20 cellular contexts compared by ENCODE assay signal in the genomic region with DNA sequence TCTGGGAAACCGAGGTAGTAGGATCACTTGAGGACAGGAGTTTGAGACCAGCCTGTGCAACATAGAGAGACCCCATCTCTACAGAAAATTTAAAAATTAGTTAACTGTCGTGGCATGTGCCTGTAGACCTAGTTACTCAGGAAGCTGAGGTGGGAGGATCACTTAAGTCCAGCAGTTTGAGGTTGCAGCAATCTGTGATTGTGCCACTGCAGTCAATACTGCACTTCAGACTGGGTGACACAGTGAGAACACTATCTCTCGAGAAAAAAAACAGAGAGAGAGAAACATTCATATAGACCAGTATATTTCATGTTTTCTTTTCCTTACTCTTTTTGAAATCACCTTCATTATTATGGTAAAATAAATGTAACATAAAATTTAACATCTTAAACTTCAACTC.
DNase-seq lines count a peak whose midpoint lies in the region; ATAC-seq, FAIRE-seq and TF ChIP-seq lines count a peak whose summit lies in the region.
"Had no signal": no experiment of that assay in that cellular context is flagged by ENCODE, and none has a peak within 500 bp of the region (broad histone marks: within the 10 kb centered on the region; RNA-seq: fewer than 3 reads in every experiment).

No MANE protein-coding gene starts in this region.

- H3K9me3 ChIP-seq in HepG2 (ENCODE audit: low read length) (no peaks in the 10 kb centered on the region; the same call in 1 of the 2 replicates), right lobe of liver (no peaks in the 10 kb centered on the region)

- peak; percentile 76 for FAIRE-seq in HepG2 (lab: Jason Lieb, UNC)
- FAIRE-seq: A549, G401.6, GM12891 had no signal

- H3K79me2 ChIP-seq in HepG2 (ENCODE audit: insufficient read depth, low read length), result no peaks in the 10 kb centered on the region

- H3K9ac ChIP-seq in HepG2 (ENCODE audit: insufficient read depth, low read depth, low read length), result no peak overlapping the region
- H3K9ac ChIP-seq: BLaER1 treated with 17β-estradiol and CSF1 and Interleukin-3, amounts not matched to agents 10 nM and 100 nM had no signal

- H3K4me3 ChIP-seq in HepG2 (replicated peaks in 1 of 3; ENCODE audit: insufficient read depth in 1 of 3, low read depth in 2 of 3, low read length in 3 of 3) (no peak overlapping the region), right lobe of liver (no peak overlapping the region)
- H3K4me3 ChIP-seq: A549; BLaER1 treated with 17β-estradiol and CSF1 and Interleukin-3, amounts not matched to agents 10 nM and 100 nM had no signal

- WGBS in HepG2 (ENCODE audit: low lambda C conversion rate), result 60% methylated on average over 3 of the region's 3 CpGs
- 41% methylated on average over 3 of the region's 3 CpGs for WGBS in right lobe of liver (ENCODE audit: insufficient coverage, low coverage, low lambda C conversion rate, missing lambda C conversion rate)

- ATAC-seq in HepG2 (peak; percentile 95), right lobe of liver (peak in 3 of 4 donors; percentile 44 to 95 (median 86)), HG03342 (IDR thresholded peaks at IDR 0.05; ENCODE audit: unreplicated experiment) (no peak)
- ATAC-seq: A549; CD8-positive, alpha-beta T cell had no signal

- H3K36me3 ChIP-seq in HepG2 (replicated peaks in 1 of 2; ENCODE audit: control insufficient read depth in 1 of 2, insufficient read depth in 2 of 2, low read length in 2 of 2), result no peaks in the 10 kb centered on the region
- no peaks in the 10 kb centered on the region for H3K36me3 ChIP-seq in right lobe of liver
- H3K36me3 ChIP-seq: BLaER1 treated with 17β-estradiol and CSF1 and Interleukin-3, amounts not matched to agents 10 nM and 100 nM had no signal

- POLR2A ChIA-PET in HepG2 (lab: Yijun Ruan, JAX), result no interaction called here

- TF ChIP-seq POLR2A in HepG2 (IDR thresholded peaks at IDR 0.05; ENCODE audit: insufficient read depth in 1 of 2, low read depth in 2 of 2, low read length in 2 of 2) (no peak), right lobe of liver (IDR thresholded peaks at IDR 0.05) (no peak)

- H3K4me1 ChIP-seq in HepG2 (ENCODE audit: insufficient read depth, low read length), result no peaks in the 10 kb centered on the region
- no peaks in the 10 kb centered on the region for H3K4me1 ChIP-seq in right lobe of liver
- H3K4me1 ChIP-seq: A549; BLaER1 treated with 17β-estradiol and CSF1 and Interleukin-3, amounts not matched to agents 10 nM and 100 nM had no signal

- TF ChIP-seq CTCF in HepG2 (CRISPR knock-in tag; IDR thresholded peaks at IDR 0.05) (no peak), right lobe of liver (IDR thresholded peaks at IDR 0.05) (no peak)

- no TSS peak for BruUV-seq in HepG2 (replicated peaks; lab: Mats Ljungman, UMichigan)

- no peaks in the 10 kb centered on the region for H3K27me3 ChIP-seq in HepG2 (ENCODE audit: control insufficient read depth in 1 of 2, insufficient read depth in 2 of 2, low read length in 2 of 2)
- H3K27me3 ChIP-seq in right lobe of liver, result no peaks in the 10 kb centered on the region
- H3K27me3 ChIP-seq: BLaER1 treated with 17β-estradiol and CSF1 and Interleukin-3, amounts not matched to agents 10 nM and 100 nM had no signal

- no peak overlapping the region for H2AFZ ChIP-seq in HepG2 (ENCODE audit: low read length)

- H4K20me1 ChIP-seq in HepG2 (ENCODE audit: insufficient read depth, low read length), result no peaks in the 10 kb centered on the region
- H4K20me1 ChIP-seq: BLaER1 treated with 17β-estradiol and CSF1 and Interleukin-3, amounts not matched to agents 10 nM and 100 nM had no signal

- intact Hi-C loops in HepG2 (cut with micrococcal nuclease; ENCODE audit: unreplicated experiment) (no loop called here), right lobe of liver (cut with DNase I) (no loop called here)

- H3K4me2 ChIP-seq in HepG2 (ENCODE audit: low read depth, low read length), result no peak overlapping the region
- H3K4me2 ChIP-seq: A549; BLaER1 treated with 17β-estradiol and CSF1 and Interleukin-3, amounts not matched to agents 10 nM and 100 nM had no signal

- TF ChIP-seq RAD21 in HepG2 (CRISPR knock-in tag; IDR thresholded peaks at IDR 0.05), result no peak

- H3K27ac ChIP-seq in HepG2 (ENCODE audit: extremely low read length, insufficient read depth, low read length), result no peak overlapping the region
- H3K27ac ChIP-seq in right lobe of liver, result no peak overlapping the region
- H3K27ac ChIP-seq: 22Rv1; A549; BLaER1 treated with 17β-estradiol and CSF1 and Interleukin-3, amounts not matched to agents 10 nM and 100 nM; C4-2B had no signal

- DNase-seq in CMK (ENCODE audit: low read depth) (peak; percentile 5), amniotic epithelial cell (ENCODE audit: low read depth) (peak; percentile 26), HepG2 (ENCODE audit: low spot score) (peak; percentile 35), right lobe of liver (no peak), DMS114 treated with DMSO at 0.1 percent for 48 hours (lab: John Stamatoyannopoulos, UW; ENCODE audit: unreplicated experiment) (no peak)
- no peak for DNase-seq in activated naive CD4-positive, alpha-beta T cell (lab: John Stamatoyannopoulos, UW)
- DNase-seq: AML-193; CD4-positive, alpha-beta T cell; CD8-positive, alpha-beta T cell; COR-L47; DMS 273 treated with DMSO at 0.1 percent for 48 hours; DMS79 treated with DMSO at 0.1 percent for 48 hours; GF-D8 had no signal

- in situ Hi-C loops in HepG2 (cut with HindIII; ENCODE audit: extremely low pct_ligation_motif_present, low pct_unique_long_range_greater_than_20kb), result no loop called here

- CTCF ChIA-PET in HepG2 (lab: Yijun Ruan, JAX; ENCODE audit: low intra/inter-chr PET ratio, low total read pairs), result no interaction called here

- TF ChIP-seq EP300 in HepG2 (IDR thresholded peaks at IDR 0.05; ENCODE audit: low read depth in 2 of 2, low read length in 2 of 2) (peak in 1 of 2 experiments; percentile 50; a peak in 1 of 4 replicates), HepG2 (CRISPR knock-in tag; IDR thresholded peaks at IDR 0.05; ENCODE audit: borderline replicate concordance) (no peak)

TF ChIP-seq in HepG2, 621 proteins besides CTCF, POLR2A, EP300 and RAD21 (continues in another document):
- TF ChIP-seq CEBPG (CRISPR knock-in tag; IDR thresholded peaks at IDR 0.05) (peak; percentile 39; the same call in 1 of the 2 replicates), MAZ (IDR thresholded peaks at IDR 0.05; ENCODE audit: borderline replicate concordance, low read depth, low read length) (no peak), MAZ (CRISPR knock-in tag; IDR thresholded peaks at IDR 0.05; ENCODE audit: low read depth) (no peak), SETDB1 (CRISPR knock-in tag; IDR thresholded peaks at IDR 0.05; ENCODE audit: borderline replicate concordance) (no peak), ZFP90 (CRISPR knock-in tag; IDR thresholded peaks at IDR 0.05; ENCODE audit: borderline replicate concordance) (no peak), MEF2D (CRISPR knock-in tag; IDR thresholded peaks at IDR 0.05) (no peak), STAT5B (CRISPR knock-in tag; IDR thresholded peaks at IDR 0.05) (no peak), IKZF5 (CRISPR knock-in tag; IDR thresholded peaks at IDR 0.05) (no peak), SYNCRIP (IDR thresholded peaks at IDR 0.05; ENCODE audit: insufficient read depth, low read depth, low read length) (no peak), CEBPB (IDR thresholded peaks at IDR 0.05; ENCODE audit: borderline replicate concordance, low read depth, low read length) (peak; percentile 81), HNF4A (CRISPR knock-in tag; IDR thresholded peaks at IDR 0.05) (peak; percentile 74), ZNF615 (CRISPR knock-in tag; IDR thresholded peaks at IDR 0.05; ENCODE audit: borderline replicate concordance) (no peak), ZNF292 (CRISPR knock-in tag; IDR thresholded peaks at IDR 0.05; ENCODE audit: borderline replicate concordance, low read depth) (peak; percentile 39; the same call in 1 of the 2 replicates)
- TF ChIP-seq, protein P1, sequence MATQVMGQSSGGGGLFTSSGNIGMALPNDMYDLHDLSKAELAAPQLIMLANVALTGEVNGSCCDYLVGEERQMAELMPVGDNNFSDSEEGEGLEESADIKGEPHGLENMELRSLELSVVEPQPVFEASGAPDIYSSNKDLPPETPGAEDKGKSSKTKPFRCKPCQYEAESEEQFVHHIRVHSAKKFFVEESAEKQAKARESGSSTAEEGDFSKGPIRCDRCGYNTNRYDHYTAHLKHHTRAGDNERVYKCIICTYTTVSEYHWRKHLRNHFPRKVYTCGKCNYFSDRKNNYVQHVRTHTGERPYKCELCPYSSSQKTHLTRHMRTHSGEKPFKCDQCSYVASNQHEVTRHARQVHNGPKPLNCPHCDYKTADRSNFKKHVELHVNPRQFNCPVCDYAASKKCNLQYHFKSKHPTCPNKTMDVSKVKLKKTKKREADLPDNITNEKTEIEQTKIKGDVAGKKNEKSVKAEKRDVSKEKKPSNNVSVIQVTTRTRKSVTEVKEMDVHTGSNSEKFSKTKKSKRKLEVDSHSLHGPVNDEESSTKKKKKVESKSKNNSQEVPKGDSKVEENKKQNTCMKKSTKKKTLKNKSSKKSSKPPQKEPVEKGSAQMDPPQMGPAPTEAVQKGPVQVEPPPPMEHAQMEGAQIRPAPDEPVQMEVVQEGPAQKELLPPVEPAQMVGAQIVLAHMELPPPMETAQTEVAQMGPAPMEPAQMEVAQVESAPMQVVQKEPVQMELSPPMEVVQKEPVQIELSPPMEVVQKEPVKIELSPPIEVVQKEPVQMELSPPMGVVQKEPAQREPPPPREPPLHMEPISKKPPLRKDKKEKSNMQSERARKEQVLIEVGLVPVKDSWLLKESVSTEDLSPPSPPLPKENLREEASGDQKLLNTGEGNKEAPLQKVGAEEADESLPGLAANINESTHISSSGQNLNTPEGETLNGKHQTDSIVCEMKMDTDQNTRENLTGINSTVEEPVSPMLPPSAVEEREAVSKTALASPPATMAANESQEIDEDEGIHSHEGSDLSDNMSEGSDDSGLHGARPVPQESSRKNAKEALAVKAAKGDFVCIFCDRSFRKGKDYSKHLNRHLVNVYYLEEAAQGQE (IDR thresholded peaks at IDR 0.05; ENCODE audit: borderline replicate concordance in 1 of 2, low read depth in 1 of 2, low read length in 2 of 2), result no peak

Comparison
In these comparisons a context has a peak if more than half of its experiments do, and no peak if none do; other contexts are left out.
1. DNase-seq: peak in CMK (single experiment), amniotic epithelial cell (single experiment) and HepG2 (single experiment); none in right lobe of liver (0 of 3), activated naive CD4-positive, alpha-beta T cell (0 of 4) and DMS114 treated with DMSO at 0.1 percent for 48 hours (single experiment).